In the genomic region with DNA sequence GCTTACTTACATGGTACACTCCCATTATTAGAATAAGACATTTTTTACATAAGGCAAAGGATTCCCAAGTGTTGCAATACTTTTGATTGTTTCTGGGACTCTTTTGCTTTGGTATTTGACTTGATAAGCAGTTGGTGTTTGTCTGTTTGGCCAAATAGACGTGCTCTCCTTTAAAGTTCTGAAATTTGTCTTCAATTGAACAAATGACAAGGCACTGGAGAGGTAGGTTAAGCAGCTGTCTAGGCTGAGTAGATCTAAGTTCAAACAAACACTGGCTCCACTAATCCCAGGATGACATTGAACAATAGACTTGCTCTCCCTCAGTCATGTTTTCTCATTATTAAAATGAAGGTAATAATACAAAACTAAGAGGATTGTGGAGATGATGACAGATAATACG, we compare ENCODE assay signal across 20 cellular contexts.
DNase-seq lines count a peak whose midpoint lies in the region; ATAC-seq, FAIRE-seq and TF ChIP-seq lines count a peak whose summit lies in the region.
"Had no signal": no experiment of that assay in that cellular context is flagged by ENCODE, and none has a peak within 500 bp of the region (broad histone marks: within the 10 kb centered on the region; RNA-seq: fewer than 3 reads in every experiment).

No MANE protein-coding gene starts in this region.

- TF ChIP-seq CTCF in gastrocnemius medialis (IDR thresholded peaks at IDR 0.05 in 4 of 5, conservative IDR thresholded peaks at IDR 0.05 in 1 of 5), result no peak

- in situ Hi-C loops in gastrocnemius medialis (cut with MboI; ENCODE audit: low sequenced_read_pairs in 4 of 4), result no loop called here

- intact Hi-C loops in gastrocnemius medialis (cut with DNase I; ENCODE audit: low total_unique reads), result no loop called here

- H3K4me3 ChIP-seq in gastrocnemius medialis, result no peak overlapping the region
- H3K4me3 ChIP-seq: BLaER1 treated with 17β-estradiol and CSF1 and Interleukin-3, amounts not matched to agents 10 nM and 100 nM; GM12878 had no signal

- ATAC-seq in gastrocnemius medialis, result no peak
- ATAC-seq in HG02884 (IDR thresholded peaks at IDR 0.05; ENCODE audit: unreplicated experiment), result no peak
- ATAC-seq: CD8-positive, alpha-beta T cell; GM12878 had no signal

- no peaks in the 10 kb centered on the region for H3K36me3 ChIP-seq in gastrocnemius medialis
- H3K36me3 ChIP-seq: BLaER1 treated with 17β-estradiol and CSF1 and Interleukin-3, amounts not matched to agents 10 nM and 100 nM had no signal

- TF ChIP-seq POLR2A in GM12891 (IDR thresholded peaks at IDR 0.05; ENCODE audit: low read depth, low read length) (no peak), gastrocnemius medialis (IDR thresholded peaks at IDR 0.05) (no peak)

- H3K4me1 ChIP-seq in gastrocnemius medialis, result peaks cover 0 to 6% of the 10 kb centered on the region in 2 donors
- H3K4me1 ChIP-seq: BLaER1 treated with 17β-estradiol and CSF1 and Interleukin-3, amounts not matched to agents 10 nM and 100 nM; Caco-2 had no signal

- DNase-seq in DMS53 treated with DMSO at 0.1 percent for 48 hours (lab: John Stamatoyannopoulos, UW; ENCODE audit: unreplicated experiment) (peak; percentile 20), NCI-H82 treated with DMSO at 0.1 percent for 48 hours (lab: John Stamatoyannopoulos, UW; ENCODE audit: unreplicated experiment) (peak; percentile 33), AG08396 (ENCODE audit: low spot score) (no peak), GM12891 (ENCODE audit: insufficient read length, low spot score) (no peak), gastrocnemius medialis (no peak)
- DNase-seq: 8988T; ACHN; AML-193; Caco-2; Calu3; CD4-positive, alpha-beta T cell; CD8-positive, alpha-beta T cell; DMS79 treated with DMSO at 0.1 percent for 48 hours had no signal

- no peaks in the 10 kb centered on the region for H3K27me3 ChIP-seq in gastrocnemius medialis
- H3K27me3 ChIP-seq: BLaER1 treated with 17β-estradiol and CSF1 and Interleukin-3, amounts not matched to agents 10 nM and 100 nM had no signal

- H3K9me3 ChIP-seq in gastrocnemius medialis, result no peaks in the 10 kb centered on the region
- H3K9me3 ChIP-seq: BLaER1 treated with 17β-estradiol and CSF1 and Interleukin-3, amounts not matched to agents 10 nM and 100 nM; Caco-2 had no signal

- no peak overlapping the region for H3K27ac ChIP-seq in gastrocnemius medialis
- H3K27ac ChIP-seq: BLaER1 treated with 17β-estradiol and CSF1 and Interleukin-3, amounts not matched to agents 10 nM and 100 nM; C4-2B had no signal

- FAIRE-seq in islet of Langerhans (lab: Jason Lieb, UNC) (peak; percentile 17), GM12891 (lab: Jason Lieb, UNC) (no peak)
- FAIRE-seq: A204.1, G401.6, GM12878 had no signal

TF ChIP-seq in GM12891, 5 proteins besides CTCF, POLR2A, EP300 and RAD21:
- TF ChIP-seq POU2F2 (IDR thresholded peaks at IDR 0.05; ENCODE audit: low read depth, low read length) (no peak), POLR2AphosphoS5 (IDR thresholded peaks at IDR 0.05; ENCODE audit: low read depth, low read length) (no peak), SPI1 (IDR thresholded peaks at IDR 0.05; ENCODE audit: low read depth, low read length) (no peak), PAX5 (IDR thresholded peaks at IDR 0.05; ENCODE audit: insufficient read depth, low read length, severe bottlenecking) (no peak), TAF1 (IDR thresholded peaks at IDR 0.05; ENCODE audit: low read depth, low read length) (no peak)

Comparison
In these comparisons a context has a peak if more than half of its experiments do, and no peak if none do; other contexts are left out.
1. DNase-seq: peak in DMS53 treated with DMSO at 0.1 percent for 48 hours (single experiment) and NCI-H82 treated with DMSO at 0.1 percent for 48 hours (single experiment); none in AG08396 (single experiment), GM12891 (single experiment) and gastrocnemius medialis (0 of 2).